Comparison of ENCODE assay signal across 8 cellular contexts in the genomic region with DNA sequence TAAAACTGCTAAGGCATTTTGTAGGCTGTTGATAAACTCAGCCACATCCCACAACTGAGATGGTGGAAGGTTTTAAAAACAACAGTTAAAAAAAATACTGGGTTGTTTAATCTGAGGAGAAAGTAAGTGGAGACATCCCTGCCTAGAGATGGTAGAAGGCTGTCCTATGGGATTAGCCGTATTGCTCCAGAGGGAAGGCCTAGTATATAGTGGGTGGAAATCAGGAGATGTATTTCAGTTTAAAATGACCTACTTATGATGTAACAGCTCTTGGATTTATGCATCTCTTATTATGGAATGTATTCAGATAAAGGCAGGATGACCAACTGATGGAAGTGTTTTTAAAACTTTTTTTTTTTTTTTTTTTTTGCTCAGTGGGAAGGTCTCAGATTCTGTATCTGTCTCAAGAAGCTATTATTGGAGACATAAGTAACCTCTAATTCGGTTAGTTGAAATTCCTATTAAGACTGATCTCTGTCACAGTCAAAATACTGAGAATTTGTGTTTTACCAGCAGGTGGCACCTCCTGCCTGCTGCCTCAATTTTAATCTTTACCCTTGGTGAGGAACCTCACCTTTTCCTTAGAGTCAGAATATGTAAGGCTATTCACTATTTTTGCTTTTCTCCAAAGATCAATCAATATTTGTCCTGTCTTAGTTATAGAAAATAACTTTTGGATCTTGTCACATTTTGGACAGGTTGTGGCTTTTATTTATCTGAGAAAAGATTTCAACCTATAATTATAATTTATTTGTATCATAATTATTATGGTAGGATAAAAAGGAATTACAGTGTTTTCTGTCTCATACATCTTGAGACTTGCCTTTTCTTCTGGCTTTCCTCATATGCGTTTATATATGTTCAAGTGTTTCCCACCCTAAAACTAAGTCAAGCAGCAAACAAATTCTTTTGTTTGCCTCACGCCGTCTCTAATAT.
DNase-seq lines count a peak whose midpoint lies in the region; ATAC-seq and TF ChIP-seq lines count a peak whose summit lies in the region.

No MANE protein-coding gene starts in this region.

- BruUV-seq in mammary epithelial cell (replicated peaks; lab: Mats Ljungman, UMichigan): no TSS peak

- H2AFZ ChIP-seq in mammary epithelial cell (ENCODE audit: low read depth, low read length): no peak overlapping the region

- intact Hi-C loops in mammary epithelial cell (cut with micrococcal nuclease): loop anchor here (1.0 kb wide), 4 partner anchors 302 to 433 kb away; no protein-coding TSS in a partner anchor

- H3K27me3 ChIP-seq in mammary epithelial cell (ENCODE audit: insufficient read depth, low read length): no peaks in the 10 kb centered on the region
- H3K27me3 ChIP-seq in lung (ENCODE audit: control insufficient read depth, insufficient read depth): no peaks in the 10 kb centered on the region

- H3K9me3 ChIP-seq in mammary epithelial cell (replicated peaks; ENCODE audit: insufficient read depth, low read length): no peaks in the 10 kb centered on the region
- no peaks in the 10 kb centered on the region for H3K9me3 ChIP-seq in lung (ENCODE audit: control insufficient read depth in 2 of 2, insufficient read depth in 1 of 2, low read length in 1 of 2)

- peaks cover 4% of the 10 kb centered on the region for H3K4me1 Mint-ChIP-seq in activated naive CD8-positive, alpha-beta T cell treated with anti-CD3 and anti-CD28 coated beads, Interleukin-2, amount 50 U/mL, for 24 hours

- no peak overlapping the region for H3K4me3 ChIP-seq in mammary epithelial cell (replicated peaks in 1 of 3; ENCODE audit: insufficient read depth in 1 of 3, low read depth in 2 of 3, low read length in 3 of 3)
- no peak overlapping the region for H3K4me3 ChIP-seq in lung

- no peaks in the 10 kb centered on the region for H4K20me1 ChIP-seq in mammary epithelial cell (ENCODE audit: insufficient read depth, low read length)

- CTCF ChIA-PET in mammary epithelial cell (lab: Charles Lee; ENCODE audit: low non-redundant PET): interaction anchor here (0.7 kb wide), 2 partner anchors 251 to 313 kb away, joined by 3 to 15 read pairs; partner anchors contain the start of gene EPHB3

- no peak overlapping the region for H3K4me3 Mint-ChIP-seq in activated naive CD8-positive, alpha-beta T cell treated with anti-CD3 and anti-CD28 coated beads, Interleukin-2, amount 50 U/mL, for 24 hours

- no peak overlapping the region for H3K4me2 ChIP-seq in mammary epithelial cell (ENCODE audit: insufficient read depth, low read depth, low read length)

- H3K9ac ChIP-seq in mammary epithelial cell (ENCODE audit: insufficient read depth, low read length): no peak overlapping the region

- H3K27ac Mint-ChIP-seq in activated naive CD8-positive, alpha-beta T cell treated with anti-CD3 and anti-CD28 coated beads, Interleukin-2, amount 50 U/mL, for 24 hours: no peak overlapping the region

- TF ChIP-seq CTCF in GM20000 (IDR thresholded peaks at IDR 0.05; ENCODE audit: extremely low read depth, missing control alignments) (peak; percentile 33), mammary epithelial cell (conservative IDR thresholded peaks at IDR 0.05 in 1 of 2, IDR thresholded peaks at IDR 0.05 in 1 of 2; ENCODE audit: extremely low read depth in 1 of 2, insufficient read depth in 1 of 2, low read depth in 1 of 2, low read length in 2 of 2) (peak; percentile 43 to 74), lung (IDR thresholded peaks at IDR 0.05; ENCODE audit: control extremely low read depth, extremely low read depth) (peak; percentile 32)

- H3K27ac ChIP-seq in mammary epithelial cell (ENCODE audit: insufficient read depth, low read depth, low read length): no peak overlapping the region
- no peak overlapping the region for H3K27ac ChIP-seq in lung (ENCODE audit: low read depth in 1 of 2, low read length in 1 of 2)

- no peaks in the 10 kb centered on the region for H3K36me3 ChIP-seq in mammary epithelial cell (ENCODE audit: insufficient read depth, low read length)
- peaks cover 6 to 14% of the 10 kb centered on the region in 2 donors for H3K36me3 ChIP-seq in lung (ENCODE audit: control insufficient read depth in 2 of 2, insufficient read depth in 2 of 2, low read length in 2 of 2)

- WGBS in mammary epithelial cell (ENCODE audit: low coverage, missing lambda C conversion rate): 77% methylated on average over 5 of the region's 5 CpGs
- 78 to 82% methylated on average over 5 of the region's 5 CpGs for WGBS in lung, 2 donors

- ATAC-seq in lung (ENCODE audit: insufficient read depth, low FRiP score): no peak
- no peak for ATAC-seq in HG02870 (IDR thresholded peaks at IDR 0.05; ENCODE audit: unreplicated experiment)
- ATAC-seq in activated naive CD8-positive, alpha-beta T cell treated with anti-CD3 and anti-CD28 coated beads, Interleukin-2, amount 50 U/mL, for 24 hours: no peak

- dilution Hi-C loops in mammary epithelial cell (cut with HindIII; ENCODE audit: low sequenced_read_pairs): no loop called here

- H3K79me2 ChIP-seq in mammary epithelial cell (ENCODE audit: insufficient read depth, low read length): no peaks in the 10 kb centered on the region

- DNase-seq in COR-L47 (lab: John Stamatoyannopoulos, UW) (peak; percentile 61), GM20000 (ENCODE audit: low spot score) (peak; percentile 31), NCI-H526 treated with DMSO at 0.1 percent for 48 hours (lab: John Stamatoyannopoulos, UW) (peak; percentile 16), mammary epithelial cell (peak; percentile 4), lung (ENCODE audit: low spot score) (no peak), middle frontal gyrus (ENCODE audit: extremely low spot score, low spot score) (no peak)
- DNase-seq in activated naive CD8-positive, alpha-beta T cell treated with anti-CD3 and anti-CD28 coated beads, Interleukin-2, amount 50 U/mL, for 24 hours: no peak

- peaks cover 18% of the 10 kb centered on the region for H3K36me3 Mint-ChIP-seq in activated naive CD8-positive, alpha-beta T cell treated with anti-CD3 and anti-CD28 coated beads, Interleukin-2, amount 50 U/mL, for 24 hours (ENCODE audit: low read depth)

- no peaks in the 10 kb centered on the region for H3K27me3 Mint-ChIP-seq in activated naive CD8-positive, alpha-beta T cell treated with anti-CD3 and anti-CD28 coated beads, Interleukin-2, amount 50 U/mL, for 24 hours

- H3K9me3 Mint-ChIP-seq in activated naive CD8-positive, alpha-beta T cell treated with anti-CD3 and anti-CD28 coated beads, Interleukin-2, amount 50 U/mL, for 24 hours: no peaks in the 10 kb centered on the region

- H3K4me1 ChIP-seq in mammary epithelial cell (ENCODE audit: insufficient read depth, low read length): no peaks in the 10 kb centered on the region
- peaks cover 0 to 3% of the 10 kb centered on the region in 2 donors for H3K4me1 ChIP-seq in lung (ENCODE audit: control insufficient read depth in 2 of 2, insufficient read depth in 2 of 2, low read length in 2 of 2)

- in situ Hi-C loops in mammary epithelial cell (cut with MboI; ENCODE audit: low sequenced_read_pairs in 2 of 2): loop anchor here (25.0 kb wide), 2 partner anchors 312 to 337 kb away; no protein-coding TSS in a partner anchor

Comparison
In these comparisons a context has a peak if more than half of its experiments do, and no peak if none do; other contexts are left out.
1. DNase-seq: peak in COR-L47 (single experiment), GM20000 (single experiment), NCI-H526 treated with DMSO at 0.1 percent for 48 hours (single experiment) and mammary epithelial cell (single experiment); none in lung (single experiment), middle frontal gyrus (single experiment) and activated naive CD8-positive, alpha-beta T cell treated with anti-CD3 and anti-CD28 coated beads, Interleukin-2, amount 50 U/mL, for 24 hours (single experiment).
2. Peak in every context shown above with its lines, with median percentiles within 50 percentile points of each other: CTCF ChIP-seq.